1 cellular context compared by ENCODE assay signal in the genomic region with DNA sequence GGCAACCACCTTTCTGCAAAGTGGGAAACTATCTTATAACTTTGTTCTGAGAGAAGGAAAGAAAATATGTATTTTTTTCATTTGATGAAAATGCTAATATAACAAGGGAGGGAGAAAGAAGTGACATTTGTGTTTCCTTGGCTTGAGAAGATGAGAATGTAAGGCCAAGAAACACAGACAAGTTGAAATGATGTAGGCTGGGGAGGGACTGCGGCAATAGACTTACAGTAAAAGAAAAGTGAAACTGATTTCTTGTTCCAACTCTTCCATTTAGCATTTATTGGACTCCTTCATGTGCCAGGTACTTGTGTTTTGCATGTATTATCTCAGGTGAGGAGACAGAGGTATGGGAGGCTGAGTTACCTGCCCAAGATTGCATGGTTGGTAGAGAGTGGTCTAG.
TF ChIP-seq lines count a peak whose summit lies in the region.

No MANE protein-coding gene starts in this region.

TF ChIP-seq in GM23338, 12 proteins besides CTCF, POLR2A, EP300 and RAD21 (continued from another document):
- TF ChIP-seq, protein P1, sequence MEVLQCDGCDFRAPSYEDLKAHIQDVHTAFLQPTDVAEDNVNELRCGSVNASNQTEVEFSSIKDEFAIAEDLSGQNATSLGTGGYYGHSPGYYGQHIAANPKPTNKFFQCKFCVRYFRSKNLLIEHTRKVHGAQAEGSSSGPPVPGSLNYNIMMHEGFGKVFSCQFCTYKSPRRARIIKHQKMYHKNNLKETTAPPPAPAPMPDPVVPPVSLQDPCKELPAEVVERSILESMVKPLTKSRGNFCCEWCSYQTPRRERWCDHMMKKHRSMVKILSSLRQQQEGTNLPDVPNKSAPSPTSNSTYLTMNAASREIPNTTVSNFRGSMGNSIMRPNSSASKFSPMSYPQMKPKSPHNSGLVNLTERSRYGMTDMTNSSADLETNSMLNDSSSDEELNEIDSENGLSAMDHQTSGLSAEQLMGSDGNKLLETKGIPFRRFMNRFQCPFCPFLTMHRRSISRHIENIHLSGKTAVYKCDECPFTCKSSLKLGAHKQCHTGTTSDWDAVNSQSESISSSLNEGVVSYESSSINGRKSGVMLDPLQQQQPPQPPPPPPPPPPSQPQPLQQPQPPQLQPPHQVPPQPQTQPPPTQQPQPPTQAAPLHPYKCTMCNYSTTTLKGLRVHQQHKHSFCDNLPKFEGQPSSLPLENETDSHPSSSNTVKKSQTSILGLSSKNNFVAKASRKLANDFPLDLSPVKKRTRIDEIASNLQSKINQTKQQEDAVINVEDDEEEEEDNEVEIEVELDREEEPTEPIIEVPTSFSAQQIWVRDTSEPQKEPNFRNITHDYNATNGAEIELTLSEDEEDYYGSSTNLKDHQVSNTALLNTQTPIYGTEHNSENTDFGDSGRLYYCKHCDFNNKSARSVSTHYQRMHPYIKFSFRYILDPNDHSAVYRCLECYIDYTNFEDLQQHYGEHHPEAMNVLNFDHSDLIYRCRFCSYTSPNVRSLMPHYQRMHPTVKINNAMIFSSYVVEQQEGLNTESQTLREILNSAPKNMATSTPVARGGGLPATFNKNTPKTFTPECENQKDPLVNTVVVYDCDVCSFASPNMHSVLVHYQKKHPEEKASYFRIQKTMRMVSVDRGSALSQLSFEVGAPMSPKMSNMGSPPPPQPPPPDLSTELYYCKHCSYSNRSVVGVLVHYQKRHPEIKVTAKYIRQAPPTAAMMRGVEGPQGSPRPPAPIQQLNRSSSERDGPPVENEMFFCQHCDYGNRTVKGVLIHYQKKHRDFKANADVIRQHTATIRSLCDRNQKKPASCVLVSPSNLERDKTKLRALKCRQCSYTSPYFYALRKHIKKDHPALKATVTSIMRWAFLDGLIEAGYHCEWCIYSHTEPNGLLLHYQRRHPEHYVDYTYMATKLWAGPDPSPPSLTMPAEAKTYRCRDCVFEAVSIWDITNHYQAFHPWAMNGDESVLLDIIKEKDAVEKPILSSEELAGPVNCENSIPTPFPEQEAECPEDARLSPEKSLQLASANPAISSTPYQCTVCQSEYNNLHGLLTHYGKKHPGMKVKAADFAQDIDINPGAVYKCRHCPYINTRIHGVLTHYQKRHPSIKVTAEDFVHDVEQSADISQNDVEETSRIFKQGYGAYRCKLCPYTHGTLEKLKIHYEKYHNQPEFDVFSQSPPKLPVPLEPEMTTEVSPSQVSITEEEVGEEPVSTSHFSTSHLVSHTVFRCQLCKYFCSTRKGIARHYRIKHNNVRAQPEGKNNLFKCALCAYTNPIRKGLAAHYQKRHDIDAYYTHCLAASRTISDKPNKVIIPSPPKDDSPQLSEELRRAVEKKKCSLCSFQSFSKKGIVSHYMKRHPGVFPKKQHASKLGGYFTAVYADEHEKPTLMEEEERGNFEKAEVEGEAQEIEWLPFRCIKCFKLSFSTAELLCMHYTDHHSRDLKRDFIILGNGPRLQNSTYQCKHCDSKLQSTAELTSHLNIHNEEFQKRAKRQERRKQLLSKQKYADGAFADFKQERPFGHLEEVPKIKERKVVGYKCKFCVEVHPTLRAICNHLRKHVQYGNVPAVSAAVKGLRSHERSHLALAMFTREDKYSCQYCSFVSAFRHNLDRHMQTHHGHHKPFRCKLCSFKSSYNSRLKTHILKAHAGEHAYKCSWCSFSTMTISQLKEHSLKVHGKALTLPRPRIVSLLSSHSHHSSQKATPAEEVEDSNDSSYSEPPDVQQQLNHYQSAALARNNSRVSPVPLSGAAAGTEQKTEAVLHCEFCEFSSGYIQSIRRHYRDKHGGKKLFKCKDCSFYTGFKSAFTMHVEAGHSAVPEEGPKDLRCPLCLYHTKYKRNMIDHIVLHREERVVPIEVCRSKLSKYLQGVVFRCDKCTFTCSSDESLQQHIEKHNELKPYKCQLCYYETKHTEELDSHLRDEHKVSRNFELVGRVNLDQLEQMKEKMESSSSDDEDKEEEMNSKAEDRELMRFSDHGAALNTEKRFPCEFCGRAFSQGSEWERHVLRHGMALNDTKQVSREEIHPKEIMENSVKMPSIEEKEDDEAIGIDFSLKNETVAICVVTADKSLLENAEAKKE (CRISPR knock-in tag; IDR thresholded peaks at IDR 0.05) = no peak
- TF ChIP-seq ZNF114 (CRISPR knock-in tag; IDR thresholded peaks at IDR 0.05) = no peak
- TF ChIP-seq, protein P2, sequence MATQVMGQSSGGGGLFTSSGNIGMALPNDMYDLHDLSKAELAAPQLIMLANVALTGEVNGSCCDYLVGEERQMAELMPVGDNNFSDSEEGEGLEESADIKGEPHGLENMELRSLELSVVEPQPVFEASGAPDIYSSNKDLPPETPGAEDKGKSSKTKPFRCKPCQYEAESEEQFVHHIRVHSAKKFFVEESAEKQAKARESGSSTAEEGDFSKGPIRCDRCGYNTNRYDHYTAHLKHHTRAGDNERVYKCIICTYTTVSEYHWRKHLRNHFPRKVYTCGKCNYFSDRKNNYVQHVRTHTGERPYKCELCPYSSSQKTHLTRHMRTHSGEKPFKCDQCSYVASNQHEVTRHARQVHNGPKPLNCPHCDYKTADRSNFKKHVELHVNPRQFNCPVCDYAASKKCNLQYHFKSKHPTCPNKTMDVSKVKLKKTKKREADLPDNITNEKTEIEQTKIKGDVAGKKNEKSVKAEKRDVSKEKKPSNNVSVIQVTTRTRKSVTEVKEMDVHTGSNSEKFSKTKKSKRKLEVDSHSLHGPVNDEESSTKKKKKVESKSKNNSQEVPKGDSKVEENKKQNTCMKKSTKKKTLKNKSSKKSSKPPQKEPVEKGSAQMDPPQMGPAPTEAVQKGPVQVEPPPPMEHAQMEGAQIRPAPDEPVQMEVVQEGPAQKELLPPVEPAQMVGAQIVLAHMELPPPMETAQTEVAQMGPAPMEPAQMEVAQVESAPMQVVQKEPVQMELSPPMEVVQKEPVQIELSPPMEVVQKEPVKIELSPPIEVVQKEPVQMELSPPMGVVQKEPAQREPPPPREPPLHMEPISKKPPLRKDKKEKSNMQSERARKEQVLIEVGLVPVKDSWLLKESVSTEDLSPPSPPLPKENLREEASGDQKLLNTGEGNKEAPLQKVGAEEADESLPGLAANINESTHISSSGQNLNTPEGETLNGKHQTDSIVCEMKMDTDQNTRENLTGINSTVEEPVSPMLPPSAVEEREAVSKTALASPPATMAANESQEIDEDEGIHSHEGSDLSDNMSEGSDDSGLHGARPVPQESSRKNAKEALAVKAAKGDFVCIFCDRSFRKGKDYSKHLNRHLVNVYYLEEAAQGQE (IDR thresholded peaks at IDR 0.05; ENCODE audit: unreplicated experiment) = no peak
- TF ChIP-seq, protein P3, sequence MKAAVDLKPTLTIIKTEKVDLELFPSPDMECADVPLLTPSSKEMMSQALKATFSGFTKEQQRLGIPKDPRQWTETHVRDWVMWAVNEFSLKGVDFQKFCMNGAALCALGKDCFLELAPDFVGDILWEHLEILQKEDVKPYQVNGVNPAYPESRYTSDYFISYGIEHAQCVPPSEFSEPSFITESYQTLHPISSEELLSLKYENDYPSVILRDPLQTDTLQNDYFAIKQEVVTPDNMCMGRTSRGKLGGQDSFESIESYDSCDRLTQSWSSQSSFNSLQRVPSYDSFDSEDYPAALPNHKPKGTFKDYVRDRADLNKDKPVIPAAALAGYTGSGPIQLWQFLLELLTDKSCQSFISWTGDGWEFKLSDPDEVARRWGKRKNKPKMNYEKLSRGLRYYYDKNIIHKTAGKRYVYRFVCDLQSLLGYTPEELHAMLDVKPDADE (IDR thresholded peaks at IDR 0.05) = no peak
- no peak for TF ChIP-seq JUNB (IDR thresholded peaks at IDR 0.05; ENCODE audit: unreplicated experiment)
- no peak for TF ChIP-seq NANOG (IDR thresholded peaks at IDR 0.05; ENCODE audit: borderline replicate concordance)
- TF ChIP-seq STAT1 (IDR thresholded peaks at IDR 0.05; ENCODE audit: unreplicated experiment) = no peak
- no peak for TF ChIP-seq EZH2phosphoT487 (IDR thresholded peaks at IDR 0.05; ENCODE audit: unreplicated experiment)
- TF ChIP-seq ZNF331 (CRISPR knock-in tag; IDR thresholded peaks at IDR 0.05; ENCODE audit: low read depth) = no peak
TF ChIP-seq in GM23338: peak in this region for 0.
